ENCODE assay signal across 19 cellular contexts in genomic region chr17:31787082-31787481, GRCh38.
DNase-seq lines count a peak whose midpoint lies in the region; ATAC-seq, FAIRE-seq and TF ChIP-seq lines count a peak whose summit lies in the region.
"Had no signal": no experiment of that assay in that cellular context is flagged by ENCODE, and none has a peak within 500 bp of the region (broad histone marks: within the 10 kb centered on the region; RNA-seq: fewer than 3 reads in every experiment).

No MANE protein-coding gene starts in this region.

- H3K9me2 ChIP-seq in hepatocyte (replicated peaks; ENCODE audit: insufficient read depth), result no peaks in the 10 kb centered on the region

- dilution Hi-C loops in mammary epithelial cell (cut with HindIII; ENCODE audit: low sequenced_read_pairs), result no loop called here

- H3K4me1 ChIP-seq in HepG2 (ENCODE audit: insufficient read depth, low read length) (peaks cover 11% of the 10 kb centered on the region; the same call in 1 of the 2 replicates), right lobe of liver (no peaks in the 10 kb centered on the region), mammary epithelial cell (ENCODE audit: insufficient read depth, low read length) (peaks cover 19% of the 10 kb centered on the region), hepatocyte (ENCODE audit: insufficient read depth) (no peaks in the 10 kb centered on the region)

- H3K36me3 ChIP-seq in HepG2 (replicated peaks in 1 of 2; ENCODE audit: control insufficient read depth in 1 of 2, insufficient read depth in 2 of 2, low read length in 2 of 2), result no peaks in the 10 kb centered on the region
- no peaks in the 10 kb centered on the region for H3K36me3 ChIP-seq in right lobe of liver
- H3K36me3 ChIP-seq in mammary epithelial cell (ENCODE audit: insufficient read depth, low read length), result no peaks in the 10 kb centered on the region
- no peaks in the 10 kb centered on the region for H3K36me3 ChIP-seq in hepatocyte (replicated peaks; ENCODE audit: insufficient read depth, low read depth)
- H3K36me3 ChIP-seq: BLaER1 treated with 17β-estradiol and CSF1 and Interleukin-3, amounts not matched to agents 10 nM and 100 nM had no signal

- POLR2A ChIA-PET in HepG2 (lab: Yijun Ruan, JAX), result interaction anchor here (2.1 kb wide), 1 partner anchor 16 kb away, joined by 9 read pairs; no protein-coding TSS in a partner anchor
- POLR2A ChIA-PET in T-cell (lab: Charles Lee), result no interaction called here

- TF ChIP-seq EP300 in HepG2 (IDR thresholded peaks at IDR 0.05; ENCODE audit: low read depth in 2 of 2, low read length in 2 of 2), result no peak
- TF ChIP-seq EP300 in HepG2 (CRISPR knock-in tag; IDR thresholded peaks at IDR 0.05; ENCODE audit: borderline replicate concordance), result no peak

- no peak for TF ChIP-seq RAD21 in HepG2 (CRISPR knock-in tag; IDR thresholded peaks at IDR 0.05)

- peaks cover 17 to 20% of the 10 kb centered on the region in 2 donors for H3K27me3 Mint-ChIP-seq in T-cell
- H3K27me3 Mint-ChIP-seq: B cell, IgD-negative memory B cell had no signal

- no TSS peak for BruUV-seq in HepG2 (replicated peaks; lab: Mats Ljungman, UMichigan)
- BruUV-seq in mammary epithelial cell (replicated peaks; lab: Mats Ljungman, UMichigan), result no TSS peak

- H3K27ac ChIP-seq in HepG2 (ENCODE audit: extremely low read length, insufficient read depth, low read length) (no peak overlapping the region), right lobe of liver (no peak overlapping the region), mammary epithelial cell (ENCODE audit: insufficient read depth, low read depth, low read length) (peak overlapping the region; percentile 86), hepatocyte (peak overlapping the region; percentile 72)
- H3K27ac ChIP-seq: BLaER1 treated with 17β-estradiol and CSF1 and Interleukin-3, amounts not matched to agents 10 nM and 100 nM; HL-60 had no signal

- no peak overlapping the region for H3K4me2 ChIP-seq in HepG2 (ENCODE audit: low read depth, low read length)
- H3K4me2 ChIP-seq in mammary epithelial cell (ENCODE audit: insufficient read depth, low read depth, low read length), result no peak overlapping the region
- no peak overlapping the region for H3K4me2 ChIP-seq in hepatocyte

- intact Hi-C loops in HepG2 (cut with micrococcal nuclease; ENCODE audit: unreplicated experiment), result no loop called here
- intact Hi-C loops in right lobe of liver (cut with DNase I), result no loop called here
- intact Hi-C loops in mammary epithelial cell (cut with micrococcal nuclease), result no loop called here

- H3K27me3 ChIP-seq in HepG2 (ENCODE audit: control insufficient read depth in 1 of 2, insufficient read depth in 2 of 2, low read length in 2 of 2) (no peaks in the 10 kb centered on the region), right lobe of liver (no peaks in the 10 kb centered on the region), mammary epithelial cell (ENCODE audit: insufficient read depth, low read length) (no peaks in the 10 kb centered on the region), hepatocyte (no peaks in the 10 kb centered on the region)
- H3K27me3 ChIP-seq: BLaER1 treated with 17β-estradiol and CSF1 and Interleukin-3, amounts not matched to agents 10 nM and 100 nM had no signal

- FAIRE-seq in HepG2 (lab: Jason Lieb, UNC), result no peak
- FAIRE-seq: H1 had no signal

- WGBS in HepG2 (ENCODE audit: low lambda C conversion rate), result 68% methylated on average over 4 of the region's 4 CpGs
- WGBS in right lobe of liver (ENCODE audit: insufficient coverage, low coverage, low lambda C conversion rate, missing lambda C conversion rate), result 98% methylated on average over 4 of the region's 4 CpGs
- WGBS in mammary epithelial cell (ENCODE audit: low coverage, missing lambda C conversion rate), result 100% methylated on average over 4 of the region's 4 CpGs
- 89% methylated on average over 4 of the region's 4 CpGs for WGBS in hepatocyte (ENCODE audit: low lambda C conversion rate, missing lambda C conversion rate)

- H2AFZ ChIP-seq in HepG2 (ENCODE audit: low read length) (no peak overlapping the region), mammary epithelial cell (ENCODE audit: low read depth, low read length) (no peak overlapping the region), hepatocyte (no peak overlapping the region)

- no peak overlapping the region for H3K4me3 ChIP-seq in HepG2 (replicated peaks in 1 of 3; ENCODE audit: insufficient read depth in 1 of 3, low read depth in 2 of 3, low read length in 3 of 3)
- no peak overlapping the region for H3K4me3 ChIP-seq in right lobe of liver
- H3K4me3 ChIP-seq in mammary epithelial cell (replicated peaks in 1 of 3; ENCODE audit: insufficient read depth in 1 of 3, low read depth in 2 of 3, low read length in 3 of 3), result no peak overlapping the region
- no peak overlapping the region for H3K4me3 ChIP-seq in hepatocyte
- H3K4me3 ChIP-seq: BLaER1 treated with 17β-estradiol and CSF1 and Interleukin-3, amounts not matched to agents 10 nM and 100 nM had no signal

- CTCF ChIA-PET in HepG2 (lab: Yijun Ruan, JAX; ENCODE audit: low intra/inter-chr PET ratio, low total read pairs), result no interaction called here
- CTCF ChIA-PET in mammary epithelial cell (lab: Charles Lee; ENCODE audit: low non-redundant PET), result no interaction called here
- CTCF ChIA-PET in T-cell (lab: Charles Lee), result no interaction called here

- no peaks in the 10 kb centered on the region for H3K9me3 Mint-ChIP-seq in T-cell
- H3K9me3 Mint-ChIP-seq: CD8-positive, alpha-beta T cell; H9 had no signal

- no peaks in the 10 kb centered on the region for H4K20me1 ChIP-seq in HepG2 (ENCODE audit: insufficient read depth, low read length)
- no peaks in the 10 kb centered on the region for H4K20me1 ChIP-seq in mammary epithelial cell (ENCODE audit: insufficient read depth, low read length)
- H4K20me1 ChIP-seq in hepatocyte (ENCODE audit: insufficient read depth, poor library complexity, severe bottlenecking), result no peaks in the 10 kb centered on the region
- H4K20me1 ChIP-seq: BLaER1 treated with 17β-estradiol and CSF1 and Interleukin-3, amounts not matched to agents 10 nM and 100 nM had no signal

- TF ChIP-seq POLR2A in HepG2 (IDR thresholded peaks at IDR 0.05; ENCODE audit: insufficient read depth in 1 of 2, low read depth in 2 of 2, low read length in 2 of 2), result no peak
- no peak for TF ChIP-seq POLR2A in right lobe of liver (IDR thresholded peaks at IDR 0.05)

- TF ChIP-seq CTCF in HepG2 (CRISPR knock-in tag; IDR thresholded peaks at IDR 0.05) (no peak), right lobe of liver (IDR thresholded peaks at IDR 0.05) (no peak), mammary epithelial cell (conservative IDR thresholded peaks at IDR 0.05 in 1 of 2, IDR thresholded peaks at IDR 0.05 in 1 of 2; ENCODE audit: extremely low read depth in 1 of 2, insufficient read depth in 1 of 2, low read depth in 1 of 2, low read length in 2 of 2) (no peak), hepatocyte (IDR thresholded peaks at IDR 0.05; ENCODE audit: poor library complexity) (no peak)

- no peaks in the 10 kb centered on the region for H3K79me2 ChIP-seq in HepG2 (ENCODE audit: insufficient read depth, low read length)
- H3K79me2 ChIP-seq in mammary epithelial cell (ENCODE audit: insufficient read depth, low read length), result no peaks in the 10 kb centered on the region
- H3K79me2 ChIP-seq in hepatocyte, result no peaks in the 10 kb centered on the region

- no peak for DNase-seq in HepG2 (ENCODE audit: low spot score)
- no peak for DNase-seq in right lobe of liver
- no peak for DNase-seq in mammary epithelial cell
- DNase-seq in hepatocyte (ENCODE audit: low spot score), result no peak
- DNase-seq in T-cell, result no peak
- DNase-seq in NCI-H1048 (lab: John Stamatoyannopoulos, UW), result no peak
- DNase-seq in NCI-H510A (lab: John Stamatoyannopoulos, UW), result no peak
- no peak for DNase-seq in AG20443 (ENCODE audit: low spot score)
- DNase-seq: 8988T; Calu3; CD8-positive, alpha-beta T cell; DMS79 treated with DMSO at 0.1 percent for 48 hours; GF-D8; H9 had no signal

- no peak overlapping the region for H3K4me3 Mint-ChIP-seq in T-cell
- H3K4me3 Mint-ChIP-seq: B cell; CD8-positive, alpha-beta T cell; H9; IgD-negative memory B cell had no signal

- no peak overlapping the region for H3K9ac ChIP-seq in HepG2 (ENCODE audit: insufficient read depth, low read depth, low read length)
- H3K9ac ChIP-seq in mammary epithelial cell (ENCODE audit: insufficient read depth, low read length), result no peak overlapping the region
- H3K9ac ChIP-seq: BLaER1 treated with 17β-estradiol and CSF1 and Interleukin-3, amounts not matched to agents 10 nM and 100 nM had no signal

- H3K9me3 ChIP-seq in HepG2 (ENCODE audit: low read length), result no peaks in the 10 kb centered on the region
- no peaks in the 10 kb centered on the region for H3K9me3 ChIP-seq in right lobe of liver
- H3K9me3 ChIP-seq in mammary epithelial cell (replicated peaks; ENCODE audit: insufficient read depth, low read length), result no peaks in the 10 kb centered on the region
- no peaks in the 10 kb centered on the region for H3K9me3 ChIP-seq in hepatocyte (ENCODE audit: low read depth)
- H3K9me3 ChIP-seq: BLaER1 treated with 17β-estradiol and CSF1 and Interleukin-3, amounts not matched to agents 10 nM and 100 nM had no signal

- ATAC-seq in HepG2 (no peak), right lobe of liver (no peak), T-cell (replicated peaks in 1 of 4) (no peak)
- ATAC-seq: CD8-positive, alpha-beta T cell had no signal

- no peaks in the 10 kb centered on the region for H3K36me3 Mint-ChIP-seq in T-cell
- H3K36me3 Mint-ChIP-seq: CD8-positive, alpha-beta T cell; IgD-negative memory B cell had no signal

- H3K27ac Mint-ChIP-seq in T-cell, result no peak overlapping the region
- H3K27ac Mint-ChIP-seq: B cell; CD8-positive, alpha-beta T cell; H9; IgD-negative memory B cell had no signal

- in situ Hi-C loops in HepG2 (cut with HindIII; ENCODE audit: extremely low pct_ligation_motif_present, low pct_unique_long_range_greater_than_20kb), result no loop called here
- in situ Hi-C loops in mammary epithelial cell (cut with MboI; ENCODE audit: low sequenced_read_pairs in 2 of 2), result no loop called here

- H3K4me1 Mint-ChIP-seq in T-cell, result no peaks in the 10 kb centered on the region
- H3K4me1 Mint-ChIP-seq: H9 had no signal

TF ChIP-seq in HepG2, 621 proteins besides CTCF, POLR2A, EP300 and RAD21:
- TF ChIP-seq ZNF263 (CRISPR knock-in tag; IDR thresholded peaks at IDR 0.05), result no peak
- TF ChIP-seq AGO1 (IDR thresholded peaks at IDR 0.05; ENCODE audit: low read depth, low read length, poor library complexity, severe bottlenecking), result no peak
- no peak for TF ChIP-seq ZNF674 (CRISPR knock-in tag; IDR thresholded peaks at IDR 0.05; ENCODE audit: low read depth)
- TF ChIP-seq CREB1 (IDR thresholded peaks at IDR 0.05), result peak; percentile 74
- TF ChIP-seq CREB1 (CRISPR knock-in tag; IDR thresholded peaks at IDR 0.05), result no peak
TF ChIP-seq in HepG2: peak in this region for 1.

Comparison
In these comparisons a context has a peak if more than half of its experiments do, and no peak if none do; other contexts are left out.
1. H3K27ac ChIP-seq: peak in mammary epithelial cell (single experiment) and hepatocyte (single experiment); none in HepG2 (single experiment) and right lobe of liver (0 of 3).